In genomic region chr19:10270616-10271394, GRCh38 we compare ENCODE assay signal across 8 cellular contexts. TPM values are rescaled to one million over a fixed set of nuclear protein-coding genes. Genes with fewer than 3 reads are reported as not detected.
DNase-seq lines count a peak whose midpoint lies in the region; ATAC-seq, FAIRE-seq and TF ChIP-seq lines count a peak whose summit lies in the region.

ICAM1 (plus strand) TSS chr19:10271120; CDS start chr19:10271160, 40 bp downstream.

- H3K4me3 ChIP-seq in pancreas (peak within 1 kb of the TSS; percentile 4 to 52 (median 24)), aorta (ENCODE audit: low read length in 2 of 2) (no peak within 1 kb of the TSS)

- no peak for TF ChIP-seq CTCF in pancreas (IDR thresholded peaks at IDR 0.05)

- 4 to 6% methylated on average over 49 to 51 of the region's 51 CpGs for WGBS in pancreas, 2 donors
- WGBS in aorta, 2 donors, result 7 to 9% methylated on average over 51 of the region's 51 CpGs

- H3K36me3 ChIP-seq in pancreas, result no peaks in the 10 kb centered on the region
- no peaks in the 10 kb centered on the region for H3K36me3 ChIP-seq in aorta (ENCODE audit: control insufficient read depth in 1 of 2, insufficient read depth in 2 of 2, low read length in 1 of 2)

- ATAC-seq in HG03135 (IDR thresholded peaks at IDR 0.05; ENCODE audit: unreplicated experiment) (peak; percentile 53), pancreas (peak; percentile 33 to 80 (median 69)), aorta (ENCODE audit: low FRiP score) (peak; percentile 83)

- intact Hi-C loops in pancreas (cut with DNase I), result loop anchor here in 2 of 3 donors (5.0 to 10.0 kb wide), 2 partner anchors 116 to 124 kb away; no protein-coding TSS in a partner anchor
- intact Hi-C loops in aorta (cut with DNase I), result no loop called here

- FAIRE-seq in pancreas (lab: Jason Lieb, UNC), result no peak

- H3K9me3 ChIP-seq in pancreas (no peaks in the 10 kb centered on the region), aorta (ENCODE audit: control insufficient read depth, low read length) (no peaks in the 10 kb centered on the region)

- H3K27ac ChIP-seq in pancreas, result peak within 1 kb of the TSS; percentile 31 to 86 (median 57)
- no peak within 1 kb of the TSS for H3K27ac ChIP-seq in aorta (ENCODE audit: low read depth in 1 of 2, low read length in 2 of 2)

- DNase-seq in NCI-H1417 (lab: John Stamatoyannopoulos, UW) (peak in 2 of 3 experiments; percentile 43 to 62), NCI-H1417 treated with DMSO at 0.1 percent for 48 hours (lab: John Stamatoyannopoulos, UW) (no peak), SHP77 treated with DMSO at 0.1 percent for 48 hours (lab: John Stamatoyannopoulos, UW) (peak; percentile 42), activated gamma-delta T cell (lab: John Stamatoyannopoulos, UW) (peak; percentile 51), glomerular visceral epithelial cell (ENCODE audit: extremely low spot score) (peak; percentile 88), pancreas (peak; percentile 55 to 82 (median 67)), aorta (peak; percentile 93 to 94)

- H3K4me1 ChIP-seq in pancreas (peaks cover 0 to 10% (median 6%) of the 10 kb centered on the region in 3 donors), aorta (ENCODE audit: control insufficient read depth in 1 of 2, insufficient read depth in 2 of 2, low read length in 2 of 2) (no peaks in the 10 kb centered on the region)

- H3K27me3 ChIP-seq in pancreas (no peaks in the 10 kb centered on the region), aorta (ENCODE audit: control insufficient read depth in 1 of 2, insufficient read depth in 2 of 2, low read length in 1 of 2) (no peaks in the 10 kb centered on the region)

RNA-seq across cellular contexts. Expression of gene ICAM1, which starts in this region (rescaled TPM):
- total RNA-seq in pancreas (10 to 100 TPM in 2 of 6 donors, 1 to 10 TPM in 4; 2.2 to 32.4 (median 5.7) TPM), aorta (10 to 100 TPM; 41.2 to 43.6 TPM)
- polyA plus RNA-seq in pancreas (10 to 100 TPM in 1 of 2 donors, 1 to 10 TPM in 1; 7.2 to 13.5 TPM), aorta (1 to 10 TPM; 4.0 to 6.0 TPM)

Comparison
In these comparisons a context has a peak if more than half of its experiments do, and no peak if none do; other contexts are left out.
1. H3K27ac ChIP-seq: peak in pancreas (4 of 4); none in aorta (0 of 2).
2. H3K4me3 ChIP-seq: peak in pancreas (4 of 4); none in aorta (0 of 2).
3. intact Hi-C loops: an anchor here in pancreas (5.0 to 10.0 kb wide); none called in aorta.
4. Peak in every context shown above with its lines, with median percentiles within 50 percentile points of each other: ATAC-seq.